1 cellular context compared by ENCODE assay signal in the genomic region with DNA sequence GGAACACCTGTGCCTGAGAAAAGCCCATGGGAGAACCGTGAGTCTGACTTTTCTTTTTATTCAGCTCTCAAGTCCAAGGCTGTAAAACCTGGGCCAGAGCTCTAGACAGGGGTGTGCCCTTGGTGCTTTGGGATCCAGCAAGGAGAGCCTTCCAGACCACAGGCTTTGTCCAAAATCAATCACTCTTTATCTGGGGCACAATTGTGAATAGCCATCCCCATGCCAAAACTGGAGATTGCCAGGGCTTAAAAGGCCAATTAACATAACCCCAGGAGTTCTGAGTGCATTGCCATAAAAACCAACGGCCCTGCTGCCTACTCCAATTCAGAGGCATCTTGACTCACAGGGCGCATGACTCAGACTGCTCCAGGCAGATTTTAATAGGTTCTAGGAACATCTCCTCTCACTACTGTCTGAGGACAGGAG.
TF ChIP-seq lines count a peak whose summit lies in the region.

No MANE protein-coding gene starts in this region.

TF ChIP-seq in H1, 55 proteins besides CTCF, POLR2A, EP300 and RAD21 (continued from another document):
- TF ChIP-seq, protein P1, sequence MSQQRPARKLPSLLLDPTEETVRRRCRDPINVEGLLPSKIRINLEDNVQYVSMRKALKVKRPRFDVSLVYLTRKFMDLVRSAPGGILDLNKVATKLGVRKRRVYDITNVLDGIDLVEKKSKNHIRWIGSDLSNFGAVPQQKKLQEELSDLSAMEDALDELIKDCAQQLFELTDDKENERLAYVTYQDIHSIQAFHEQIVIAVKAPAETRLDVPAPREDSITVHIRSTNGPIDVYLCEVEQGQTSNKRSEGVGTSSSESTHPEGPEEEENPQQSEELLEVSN (IDR thresholded peaks at IDR 0.05) = no peak
- TF ChIP-seq CEBPB (IDR thresholded peaks at IDR 0.05; ENCODE audit: low read depth, low read length) = no peak
- TF ChIP-seq, protein P2, sequence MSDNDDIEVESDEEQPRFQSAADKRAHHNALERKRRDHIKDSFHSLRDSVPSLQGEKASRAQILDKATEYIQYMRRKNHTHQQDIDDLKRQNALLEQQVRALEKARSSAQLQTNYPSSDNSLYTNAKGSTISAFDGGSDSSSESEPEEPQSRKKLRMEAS (IDR thresholded peaks at IDR 0.05) = no peak
